In the genomic region with DNA sequence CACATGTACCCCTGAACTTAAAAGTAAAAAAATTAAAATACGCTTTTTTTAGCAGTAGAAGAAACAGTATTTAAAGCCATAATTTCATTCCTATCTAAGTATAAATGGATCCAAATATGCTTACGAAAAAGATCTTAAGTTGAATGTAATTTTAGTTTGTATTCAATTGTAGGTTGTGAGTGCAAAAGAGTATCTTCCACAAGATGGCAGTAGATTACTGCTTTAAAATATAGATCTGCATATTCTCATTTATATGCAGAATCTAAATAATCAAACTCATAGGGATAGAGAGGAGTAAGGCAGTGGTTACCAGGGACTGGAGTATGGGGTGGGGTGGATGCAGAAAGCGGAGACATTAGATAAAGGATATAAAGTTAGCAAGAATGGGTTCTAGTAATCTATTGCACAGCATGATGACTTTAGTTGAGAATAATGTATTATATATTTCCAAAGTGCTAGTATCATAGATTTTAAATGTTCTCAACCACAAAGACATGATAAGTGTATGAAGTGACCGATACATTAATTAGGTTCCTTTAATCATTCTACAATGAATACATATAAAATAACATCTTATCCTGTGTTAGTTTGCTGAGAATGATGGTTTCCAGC, we compare ENCODE assay signal across 9 cellular contexts. TPM values are rescaled to one million over a fixed set of nuclear protein-coding genes. Genes with fewer than 3 reads are reported as not detected.
DNase-seq lines count a peak whose midpoint lies in the region; FAIRE-seq and TF ChIP-seq lines count a peak whose summit lies in the region.
"Had no signal": no experiment of that assay in that cellular context is flagged by ENCODE, and none has a peak within 500 bp of the region (broad histone marks: within the 10 kb centered on the region; RNA-seq: fewer than 3 reads in every experiment).

No MANE protein-coding gene starts in this region.

- H3K9ac ChIP-seq in SU-DHL-6 (ENCODE audit: low read length) (no peak overlapping the region), keratinocyte (ENCODE audit: control insufficient read depth, extremely low read depth, insufficient read depth, low read length) (no peak overlapping the region)

- dilution Hi-C loops in keratinocyte (cut with MboI; ENCODE audit: extremely low pct_ligation_motif_present, low sequenced_read_pairs), result no loop called here

- H3K27me3 ChIP-seq in SU-DHL-6 (ENCODE audit: low read length), result no peaks in the 10 kb centered on the region
- no peaks in the 10 kb centered on the region for H3K27me3 ChIP-seq in keratinocyte (ENCODE audit: control insufficient read depth, extremely low read depth, insufficient read depth, low read length)
- H3K27me3 ChIP-seq: SJCRH30 had no signal

- H3K9me3 ChIP-seq in SU-DHL-6 (ENCODE audit: insufficient read depth, low read length), result no peaks in the 10 kb centered on the region
- H3K9me3 ChIP-seq in keratinocyte (ENCODE audit: control insufficient read depth, low read depth, low read length), result no peaks in the 10 kb centered on the region
- H3K9me3 ChIP-seq: SJCRH30 had no signal

- no peak overlapping the region for H2AFZ ChIP-seq in SU-DHL-6 (ENCODE audit: low read depth, low read length, severe bottlenecking)
- H2AFZ ChIP-seq in keratinocyte (ENCODE audit: control insufficient read depth, low read length), result no peak overlapping the region

- H3K4me3 Mint-ChIP-seq in activated naive CD4-positive, alpha-beta T cell treated with anti-CD3 and anti-CD28 coated beads, Interleukin-2, amount 10 ng/mL, durations not matched to agents 7 days and 5 days, result no peak overlapping the region

- H3K27me3 Mint-ChIP-seq in activated naive CD4-positive, alpha-beta T cell treated with anti-CD3 and anti-CD28 coated beads, Interleukin-2, amount 10 ng/mL, durations not matched to agents 7 days and 5 days, result no peaks in the 10 kb centered on the region

- no peaks in the 10 kb centered on the region for H3F3A ChIP-seq in SU-DHL-6 (ENCODE audit: insufficient read depth)

- no peak for FAIRE-seq in keratinocyte (lab: Jason Lieb, UNC)

- H3K4me3 ChIP-seq in SU-DHL-6 (ENCODE audit: insufficient read depth, low read length, poor library complexity, severe bottlenecking) (no peak overlapping the region), keratinocyte (ENCODE audit: control insufficient read depth in 2 of 3, extremely low read depth in 1 of 3, insufficient read depth in 2 of 3, low read depth in 1 of 3, low read length in 3 of 3) (no peak overlapping the region)
- H3K4me3 ChIP-seq: SJCRH30 had no signal

- H3K4me2 ChIP-seq in SU-DHL-6 (ENCODE audit: low read depth, low read length, poor library complexity, severe bottlenecking) (no peak overlapping the region), keratinocyte (ENCODE audit: control insufficient read depth, extremely low read depth, insufficient read depth, low read depth, low read length) (no peak overlapping the region)

- H3K4me1 ChIP-seq in keratinocyte (ENCODE audit: control insufficient read depth, extremely low read depth, insufficient read depth, low read length), result no peaks in the 10 kb centered on the region
- H3K4me1 ChIP-seq: SJCRH30 had no signal

- CTCF ChIA-PET in activated naive CD4-positive, alpha-beta T cell treated with anti-CD3 and anti-CD28 coated beads, Interleukin-2, amount 10 ng/mL, durations not matched to agents 7 days and 5 days (lab: Charles Lee), result no interaction called here

- no peaks in the 10 kb centered on the region for H3K9me1 ChIP-seq in keratinocyte (ENCODE audit: control insufficient read depth, extremely low read depth, insufficient read depth, low read length)

- H3K9me2 ChIP-seq in SU-DHL-6 (replicated peaks; ENCODE audit: insufficient read depth, low read length), result no peaks in the 10 kb centered on the region

- H3K4me1 Mint-ChIP-seq in activated naive CD4-positive, alpha-beta T cell treated with anti-CD3 and anti-CD28 coated beads, Interleukin-2, amount 10 ng/mL, durations not matched to agents 7 days and 5 days, result no peaks in the 10 kb centered on the region

- no peaks in the 10 kb centered on the region for H3K9me3 Mint-ChIP-seq in activated naive CD4-positive, alpha-beta T cell treated with anti-CD3 and anti-CD28 coated beads, Interleukin-2, amount 10 ng/mL, durations not matched to agents 7 days and 5 days

- H3K36me3 ChIP-seq in SU-DHL-6 (ENCODE audit: low read length), result no peaks in the 10 kb centered on the region
- no peaks in the 10 kb centered on the region for H3K36me3 ChIP-seq in keratinocyte (ENCODE audit: control insufficient read depth in 2 of 2, extremely low read depth in 1 of 2, insufficient read depth in 2 of 2, low read length in 2 of 2)
- H3K36me3 ChIP-seq: SJCRH30 had no signal

- no peak overlapping the region for H3K27ac Mint-ChIP-seq in activated naive CD4-positive, alpha-beta T cell treated with anti-CD3 and anti-CD28 coated beads, Interleukin-2, amount 10 ng/mL, durations not matched to agents 7 days and 5 days

- no peaks in the 10 kb centered on the region for H3K79me2 ChIP-seq in SU-DHL-6 (ENCODE audit: insufficient read depth, low read length)
- no peaks in the 10 kb centered on the region for H3K79me2 ChIP-seq in keratinocyte (ENCODE audit: control insufficient read depth, insufficient read depth, low read length)

- H3K27ac ChIP-seq in SU-DHL-6 (ENCODE audit: low read depth, low read length) (no peak overlapping the region), keratinocyte (ENCODE audit: control insufficient read depth, insufficient read depth, low read length) (no peak overlapping the region)
- H3K27ac ChIP-seq: SJCRH30 had no signal

- peak; percentile 65 for TF ChIP-seq CTCF in SU-DHL-6 (IDR thresholded peaks at IDR 0.05; ENCODE audit: insufficient read depth, low read length, poor library complexity, severe bottlenecking)
- peak in 2 of 3 experiments; percentile 37 to 47 for TF ChIP-seq CTCF in keratinocyte (optimal IDR thresholded peaks at IDR 0.05 in 1 of 3, IDR thresholded peaks at IDR 0.05 in 1 of 3, conservative IDR thresholded peaks at IDR 0.05 in 1 of 3; ENCODE audit: extremely low read depth in 1 of 3, insufficient read depth in 2 of 3, low read length in 3 of 3)

- DNase-seq in AML-193 (lab: John Stamatoyannopoulos, UW), result peak; percentile 9 to 28
- peak; percentile 1 for DNase-seq in HCEC 1CT
- DNase-seq in keratinocyte (ENCODE audit: low read depth, low spot score), result no peak
- DNase-seq in amygdala (lab: John Stamatoyannopoulos, UW), result no peak
- DNase-seq in activated naive CD4-positive, alpha-beta T cell treated with anti-CD3 and anti-CD28 coated beads, Interleukin-2, amount 10 ng/mL, durations not matched to agents 7 days and 5 days, result no peak
- no peak for DNase-seq in NCI-H2227 (lab: John Stamatoyannopoulos, UW; ENCODE audit: unreplicated experiment)
- DNase-seq in T-helper 9 cell, result no peak

- H4K20me1 ChIP-seq in SU-DHL-6 (ENCODE audit: low read depth, low read length) (no peaks in the 10 kb centered on the region), keratinocyte (ENCODE audit: control insufficient read depth, extremely low read depth, insufficient read depth, low read length) (no peaks in the 10 kb centered on the region)

- H3K36me3 Mint-ChIP-seq in activated naive CD4-positive, alpha-beta T cell treated with anti-CD3 and anti-CD28 coated beads, Interleukin-2, amount 10 ng/mL, durations not matched to agents 7 days and 5 days, result no peaks in the 10 kb centered on the region

RNA-seq across cellular contexts. Expression of a gene that starts 14.2 kb away (rescaled TPM):
- polyA plus RNA-seq in keratinocyte, result not detected in 3 replicates
- polyA plus RNA-seq in keratinocyte (2011; ENCODE audit: low read depth), result not detected
- not detected in 2 replicates for polyA plus RNA-seq in keratinocyte (2011; cell fraction: cytosol; rRNA removed)
- not detected in 2 replicates for polyA plus RNA-seq in keratinocyte (2011; cell fraction: nucleus; rRNA removed)
- polyA plus RNA-seq in keratinocyte (2012; ENCODE audit: low replicate concordance), result not detected in 2 replicates
- polyA minus RNA-seq in keratinocyte, result not detected in 3 replicates
- not detected for polyA minus RNA-seq in keratinocyte (2011; cell fraction: cytosol; rRNA and poly(A)+ RNA removed)
- not detected in 2 replicates for polyA minus RNA-seq in keratinocyte (2011; cell fraction: nucleus; rRNA and poly(A)+ RNA removed)

RNA-seq across cellular contexts. Expression of a gene that starts 23.0 kb away (rescaled TPM):
- not detected in 3 replicates for polyA plus RNA-seq in keratinocyte
- not detected for polyA plus RNA-seq in keratinocyte (2011; ENCODE audit: low read depth)
- polyA plus RNA-seq in keratinocyte (2011; cell fraction: cytosol; rRNA removed), result not detected in 2 replicates
- not detected in 2 replicates for polyA plus RNA-seq in keratinocyte (2011; cell fraction: nucleus; rRNA removed)
- not detected in 2 replicates for polyA plus RNA-seq in keratinocyte (2012; ENCODE audit: low replicate concordance)
- not detected in 3 replicates for polyA minus RNA-seq in keratinocyte
- polyA minus RNA-seq in keratinocyte (2011; cell fraction: cytosol; rRNA and poly(A)+ RNA removed), result not detected
- polyA minus RNA-seq in keratinocyte (2011; cell fraction: nucleus; rRNA and poly(A)+ RNA removed), result not detected in 2 replicates

RNA-seq across cellular contexts. Expression of a gene that starts 36.7 kb away (rescaled TPM):
- polyA plus RNA-seq in keratinocyte, result 0.01 to 0.13 TPM in 2 of 3 replicates, not detected in the other
- polyA plus RNA-seq in keratinocyte (2011; ENCODE audit: low read depth), result not detected
- not detected in 2 replicates for polyA plus RNA-seq in keratinocyte (2011; cell fraction: cytosol; rRNA removed)
- not detected in 2 replicates for polyA plus RNA-seq in keratinocyte (2011; cell fraction: nucleus; rRNA removed)
- polyA plus RNA-seq in keratinocyte (2012; ENCODE audit: low replicate concordance), result not detected in 2 replicates
- 0.19 to 0.40 TPM in 2 of 3 replicates, not detected in the other for polyA minus RNA-seq in keratinocyte
- polyA minus RNA-seq in keratinocyte (2011; cell fraction: cytosol; rRNA and poly(A)+ RNA removed), result not detected
- not detected in 2 replicates for polyA minus RNA-seq in keratinocyte (2011; cell fraction: nucleus; rRNA and poly(A)+ RNA removed)

RNA-seq across cellular contexts. Expression of a gene that starts 36.7 kb away (rescaled TPM):
- polyA plus RNA-seq in keratinocyte, result 0.03 to 0.09 TPM (median 0.06 TPM) in 3 replicates
- not detected for polyA plus RNA-seq in keratinocyte (2011; ENCODE audit: low read depth)
- polyA plus RNA-seq in keratinocyte (2011; cell fraction: cytosol; rRNA removed), result 0.02 TPM in 1 of 2 replicates, not detected in the other
- 0.13 and 0.15 TPM in 2 replicates for polyA plus RNA-seq in keratinocyte (2011; cell fraction: nucleus; rRNA removed)
- 0.02 and 0.10 TPM in 2 replicates for polyA plus RNA-seq in keratinocyte (2012; ENCODE audit: low replicate concordance)
- polyA minus RNA-seq in keratinocyte, result 0.03 to 0.79 TPM in 2 of 3 replicates, not detected in the other
- polyA minus RNA-seq in keratinocyte (2011; cell fraction: cytosol; rRNA and poly(A)+ RNA removed), result not detected
- not detected in 2 replicates for polyA minus RNA-seq in keratinocyte (2011; cell fraction: nucleus; rRNA and poly(A)+ RNA removed)

Comparison
In these comparisons a context has a peak if more than half of its experiments do, and no peak if none do; other contexts are left out.
1. DNase-seq: peak in AML-193 (2 of 2) and HCEC 1CT (single experiment); none in keratinocyte (single experiment), amygdala (0 of 56), activated naive CD4-positive, alpha-beta T cell treated with anti-CD3 and anti-CD28 coated beads, Interleukin-2, amount 10 ng/mL, durations not matched to agents 7 days and 5 days (single experiment), NCI-H2227 (single experiment) and T-helper 9 cell (single experiment).